Comparison of ENCODE assay signal across 7 cellular contexts in genomic region chr19:3665681-3666544, GRCh38. TPM values are rescaled to one million over a fixed set of nuclear protein-coding genes. Genes with fewer than 3 reads are reported as not detected.
DNase-seq lines count a peak whose midpoint lies in the region; ATAC-seq and TF ChIP-seq lines count a peak whose summit lies in the region.

No MANE protein-coding gene starts in this region.

- peaks cover 28% of the 10 kb centered on the region for H3K36me3 Mint-ChIP-seq in activated T-cell treated with anti-CD3 and anti-CD28 coated beads, Interleukin-2, amount 50 U/mL, for 24 hours (ENCODE audit: low read depth)

- H3K27me3 Mint-ChIP-seq in activated T-cell treated with anti-CD3 and anti-CD28 coated beads, Interleukin-2, amount 50 U/mL, for 24 hours, result no peaks in the 10 kb centered on the region

- peaks cover 19 to 46% of the 10 kb centered on the region in 2 donors for H3K4me1 ChIP-seq in thoracic aorta (ENCODE audit: control insufficient read depth in 1 of 2, low read depth in 2 of 2)

- H3K27ac Mint-ChIP-seq in activated T-cell treated with anti-CD3 and anti-CD28 coated beads, Interleukin-2, amount 50 U/mL, for 24 hours, result no peak overlapping the region

- H3K9me3 ChIP-seq in thoracic aorta, result no peaks in the 10 kb centered on the region

- no peaks in the 10 kb centered on the region for H3K9me3 Mint-ChIP-seq in activated T-cell treated with anti-CD3 and anti-CD28 coated beads, Interleukin-2, amount 50 U/mL, for 24 hours

- ATAC-seq in omental fat pad (ENCODE audit: low FRiP score) (no peak), thoracic aorta (ENCODE audit: insufficient number of reproducible peaks, low FRiP score, low read depth) (no peak)

- peaks cover 21% of the 10 kb centered on the region for H3K4me1 Mint-ChIP-seq in activated T-cell treated with anti-CD3 and anti-CD28 coated beads, Interleukin-2, amount 50 U/mL, for 24 hours (ENCODE audit: low read depth)

- no peak overlapping the region for H3K4me3 Mint-ChIP-seq in activated T-cell treated with anti-CD3 and anti-CD28 coated beads, Interleukin-2, amount 50 U/mL, for 24 hours

- no peak overlapping the region for H3K4me3 ChIP-seq in fibroblast of mammary gland (ENCODE audit: control insufficient read depth, low read depth, low read length)
- no peak overlapping the region for H3K4me3 ChIP-seq in thoracic aorta

- peaks cover 44% of the 10 kb centered on the region for H3K36me3 ChIP-seq in thoracic aorta

- H3K27me3 ChIP-seq in thoracic aorta (replicated peaks; ENCODE audit: insufficient read depth), result no peaks in the 10 kb centered on the region

- H3K27ac ChIP-seq in thoracic aorta, result peak overlapping the region in 1 of 2 donors; percentile 25

- in situ Hi-C loops in GM13977 (cut with MboI; ENCODE audit: low pct_unique_long_range_greater_than_20kb, low sequenced_read_pairs, unreplicated experiment), result no loop called here

- DNase-seq in GM13977 (ENCODE audit: low spot score), result peak; percentile 91
- peak; percentile 13 for DNase-seq in NCI-H345 treated with DMSO at 0.1 percent for 48 hours (lab: John Stamatoyannopoulos, UW; ENCODE audit: unreplicated experiment)
- DNase-seq in activated T-cell treated with anti-CD3 and anti-CD28 coated beads, Interleukin-2, amount 50 U/mL, for 24 hours, result peak; percentile 89
- no peak for DNase-seq in fibroblast of mammary gland (ENCODE audit: low read depth)
- peak; percentile 68 for DNase-seq in omental fat pad (ENCODE audit: low spot score)
- peak; percentile 27 for DNase-seq in thoracic aorta (ENCODE audit: low spot score)
- DNase-seq in globus pallidus (ENCODE audit: low spot score), result no peak

- TF ChIP-seq CTCF in GM13977 (IDR thresholded peaks at IDR 0.05; ENCODE audit: extremely low read depth, insufficient read depth, missing control alignments), result peak; percentile 89
- TF ChIP-seq CTCF in fibroblast of mammary gland (conservative IDR thresholded peaks at IDR 0.05; ENCODE audit: control insufficient read depth, insufficient read depth, low read depth, low read length), result peak; percentile 71
- peak in 1 of 3 donors; percentile 83 for TF ChIP-seq CTCF in omental fat pad (IDR thresholded peaks at IDR 0.05)
- TF ChIP-seq CTCF in thoracic aorta (IDR thresholded peaks at IDR 0.05), result peak; percentile 99

RNA-seq across cellular contexts. Expression of gene PIP5K1C, which starts 34.4 kb away (rescaled TPM):
- 10 to 100 TPM; 16.1 to 21.1 (median 17.4) TPM for total RNA-seq in omental fat pad
- 10 to 100 TPM; 82.6 to 84.5 TPM for total RNA-seq in thoracic aorta

RNA-seq across cellular contexts. Expression of gene CACTIN, which starts 39.3 kb away (rescaled TPM):
- total RNA-seq in omental fat pad (10 to 100 TPM; 14.4 to 31.1 (median 22.5) TPM), thoracic aorta (10 to 100 TPM; 33.4 to 38.0 TPM)

RNA-seq across cellular contexts. Expression of gene TJP3, which starts 42.3 kb away (rescaled TPM):
- total RNA-seq in omental fat pad (1 to 10 TPM in 1 of 4 donors, under 1 TPM in 2, not detected in 1; 0.60 to 1.2 (median 0.88) TPM), thoracic aorta (1 to 10 TPM in 1 of 2 donors, under 1 TPM in 1; 0.41 to 2.1 TPM)

RNA-seq across cellular contexts. Expression of gene TBXA2R, which starts 59.2 kb away (rescaled TPM):
- total RNA-seq in omental fat pad (1 to 10 TPM in 2 of 4 donors, under 1 TPM in 2; 0.65 to 1.8 (median 1.1) TPM), thoracic aorta (10 to 100 TPM; 29.4 to 39.1 TPM)

Comparison
In these comparisons a context has a peak if more than half of its experiments do, and no peak if none do; other contexts are left out.
1. DNase-seq: peak in GM13977 (single experiment), NCI-H345 treated with DMSO at 0.1 percent for 48 hours (single experiment), activated T-cell treated with anti-CD3 and anti-CD28 coated beads, Interleukin-2, amount 50 U/mL, for 24 hours (single experiment), omental fat pad (single experiment) and thoracic aorta (single experiment); none in fibroblast of mammary gland (single experiment) and globus pallidus (single experiment).